ENCODE assay signal across 8 cellular contexts in genomic region chr1:116738673-116739370, GRCh38. TPM values are rescaled to one million over a fixed set of nuclear protein-coding genes. Genes with fewer than 3 reads are reported as not detected.
A peak's percentile ranks its signal among the peaks of the same experiment; 100 is the strongest.
DNase-seq lines count a peak whose midpoint lies in the region; ATAC-seq, FAIRE-seq and TF ChIP-seq lines count a peak whose summit lies in the region.

No MANE protein-coding gene starts in this region.

- H3K4me2 ChIP-seq in KMS-11 (no peak overlapping the region), GM12878 (ENCODE audit: control insufficient read depth, insufficient read depth) (peak overlapping the region; percentile 79)

- H2AFZ ChIP-seq in KMS-11 (ENCODE audit: low read depth) (no peak overlapping the region), GM12878 (ENCODE audit: control insufficient read depth, low read depth, low read length) (peak overlapping the region; percentile 72)

- RAD21 ChIA-PET in GM12878 (lab: Charles Lee; ENCODE audit: unreplicated experiment) = interaction anchor here (0.9 to 7.3 kb wide), 41 partner anchors 12 to 390 kb away, joined by 3 to 176 read pairs (median 9); partner anchors contain the start of genes CD101, CD2 and TTF2

- TF ChIP-seq CTCF in KMS-11 (conservative IDR thresholded peaks at IDR 0.05; ENCODE audit: low read depth, low read length) = no peak
- no peak for TF ChIP-seq CTCF in GM12878 (IDR thresholded peaks at IDR 0.05 in 2 of 3, conservative IDR thresholded peaks at IDR 0.05 in 1 of 3; ENCODE audit: control insufficient read depth in 2 of 3, extremely low read depth in 1 of 3, insufficient read depth in 1 of 3, low read depth in 3 of 3, low read length in 3 of 3)
- no peak for TF ChIP-seq CTCF in endodermal cell (conservative IDR thresholded peaks at IDR 0.05)
- no peak for TF ChIP-seq CTCF in prostate gland (IDR thresholded peaks at IDR 0.05)

- no peaks in the 10 kb centered on the region for H3K79me2 ChIP-seq in KMS-11 (ENCODE audit: insufficient read depth, low read depth)
- no peaks in the 10 kb centered on the region for H3K79me2 ChIP-seq in GM12878 (ENCODE audit: control insufficient read depth, insufficient read depth, low read length)

- WGBS in GM12878 (ENCODE audit: insufficient coverage, insufficient replicate concordance, low lambda C conversion rate, missing lambda C conversion rate) = 28% methylated on average over 9 of the region's 9 CpGs
- 86 to 90% methylated on average over 7 to 9 of the region's 9 CpGs for WGBS in endodermal cell (ENCODE audit: insufficient coverage in 1 of 2, insufficient read length in 1 of 2), 2 experiments
- 51% methylated on average over 9 of the region's 9 CpGs for WGBS in prostate gland

- peak; percentile 89 for FAIRE-seq in GM12878 (lab: Jason Lieb, UNC)

- H3K4me1 ChIP-seq in KMS-11 (ENCODE audit: low read depth, poor library complexity, severe bottlenecking) (peaks cover 26% of the 10 kb centered on the region), GM12878 (ENCODE audit: control insufficient read depth, insufficient read depth, low read length) (peaks cover 39% of the 10 kb centered on the region), endodermal cell (ENCODE audit: control insufficient read depth, insufficient read depth, low read length) (no peaks in the 10 kb centered on the region), prostate gland (replicated peaks) (no peaks in the 10 kb centered on the region)

- H3K27me3 ChIP-seq in KMS-11 (ENCODE audit: insufficient read depth, low read depth) (no peaks in the 10 kb centered on the region), GM12878 (replicated peaks in 1 of 2; ENCODE audit: control insufficient read depth in 2 of 2, insufficient read depth in 2 of 2, low read length in 1 of 2) (no peaks in the 10 kb centered on the region), endodermal cell (ENCODE audit: control insufficient read depth, insufficient read depth, low read length, poor library complexity, severe bottlenecking) (no peaks in the 10 kb centered on the region), prostate gland (replicated peaks; ENCODE audit: insufficient read depth) (no peaks in the 10 kb centered on the region)

- H3K36me3 ChIP-seq in KMS-11 (ENCODE audit: insufficient read depth) (no peaks in the 10 kb centered on the region), GM12878 (ENCODE audit: control insufficient read depth in 2 of 2, insufficient read depth in 2 of 2, low read length in 1 of 2) (no peaks in the 10 kb centered on the region), endodermal cell (ENCODE audit: control insufficient read depth, insufficient read depth, low read length) (no peaks in the 10 kb centered on the region), prostate gland (no peaks in the 10 kb centered on the region)

- H3K4me3 ChIP-seq in KMS-11 (IDR thresholded peaks at IDR 0.05; ENCODE audit: insufficient read depth, low read depth, low read length) = no peak overlapping the region
- no peak overlapping the region for H3K4me3 ChIP-seq in GM12878
- H3K4me3 ChIP-seq in endodermal cell (ENCODE audit: low read length) = no peak overlapping the region
- H3K4me3 ChIP-seq in prostate gland = no peak overlapping the region

- in situ Hi-C loops in GM12878 (cut with MboI) = loop anchor here (5.0 kb wide), 2 partner anchors 83 to 313 kb away; no protein-coding TSS in a partner anchor

- H4K20me1 ChIP-seq in KMS-11 (ENCODE audit: insufficient read depth) = no peaks in the 10 kb centered on the region
- H4K20me1 ChIP-seq in GM12878 (ENCODE audit: control insufficient read depth, insufficient read depth) = no peaks in the 10 kb centered on the region

- H3K9me3 ChIP-seq in GM12878 (replicated peaks; ENCODE audit: control insufficient read depth, insufficient read depth, low read length) (peaks cover 22% of the 10 kb centered on the region; the same call in 2 of the 3 replicates), endodermal cell (ENCODE audit: control insufficient read depth, low read length) (peaks cover 14% of the 10 kb centered on the region), prostate gland (peaks cover 4% of the 10 kb centered on the region)

- peaks cover 26% of the 10 kb centered on the region for H3K9me3 Mint-ChIP-seq in endodermal cell

- POLR2A ChIA-PET in GM12878 (lab: Charles Lee) = interaction anchor here (0.8 to 6.1 kb wide), 23 partner anchors 16 to 323 kb away, joined by 3 to 45 read pairs (median 4); partner anchors contain the start of genes CD2 and TTF2

- peaks cover 9% of the 10 kb centered on the region for H3K36me3 Mint-ChIP-seq in endodermal cell (ENCODE audit: low read depth)

- intact Hi-C loops in GM12878 (cut with micrococcal nuclease; ENCODE audit: unreplicated experiment) = loop anchor here (1.0 to 2.0 kb wide), 3 partner anchors 24 to 88 kb away; no protein-coding TSS in a partner anchor
- intact Hi-C loops in cardiac septum (cut with DNase I) = no loop called here
- intact Hi-C loops in prostate gland (cut with DNase I) = loop anchor here (5.0 kb wide), 1 partner anchor 318 kb away; no protein-coding TSS in a partner anchor

- H3K27ac ChIP-seq in KMS-11 = peak overlapping the region; percentile 51
- peak overlapping the region; percentile 97 for H3K27ac ChIP-seq in GM12878 (ENCODE audit: control insufficient read depth, insufficient read depth)
- no peak overlapping the region for H3K27ac ChIP-seq in endodermal cell (ENCODE audit: low read depth, low read length)
- no peak overlapping the region for H3K27ac ChIP-seq in prostate gland

- no peak for TF ChIP-seq RAD21 in GM12878 (IDR thresholded peaks at IDR 0.05; ENCODE audit: insufficient read depth, low read depth, low read length)

- H3K9ac ChIP-seq in KMS-11 (no peak overlapping the region), GM12878 (ENCODE audit: control insufficient read depth, insufficient read depth, low read length) (peak overlapping the region; percentile 59), endodermal cell (ENCODE audit: extremely low read depth, low read length, poor library complexity, severe bottlenecking) (no peak overlapping the region)

- no peak overlapping the region for H3K27ac Mint-ChIP-seq in endodermal cell

- H3K4me3 Mint-ChIP-seq in endodermal cell = no peak overlapping the region

- DNase-seq in GM12878 (ENCODE audit: low read depth, low spot score) = peak; percentile 91
- DNase-seq in stimulated activated naive CD8-positive, alpha-beta T cell treated with anti-CD3 and anti-CD28 coated beads, Interleukin-15, Interleukin-2, amounts not matched to agents 100 U/mL and 50 U/mL, for 24 hours = peak; percentile 68
- no peak for DNase-seq in cardiac septum (ENCODE audit: low spot score)
- no peak for DNase-seq in endodermal cell
- DNase-seq in erythroblast (lab: John Stamatoyannopoulos, UW) = no peak
- no peak for DNase-seq in prostate gland (ENCODE audit: low spot score)

- peaks cover 3% of the 10 kb centered on the region for H3K27me3 Mint-ChIP-seq in endodermal cell (ENCODE audit: insufficient read depth)

- BruUV-seq in GM12878 (replicated peaks; lab: Mats Ljungman, UMichigan) = no TSS peak

- H3K4me1 Mint-ChIP-seq in endodermal cell = no peaks in the 10 kb centered on the region

- TF ChIP-seq POLR2A in GM12878 (IDR thresholded peaks at IDR 0.05; ENCODE audit: low read depth, low read length) (no peak), erythroblast (IDR thresholded peaks at IDR 0.05; ENCODE audit: low read length) (no peak), prostate gland (IDR thresholded peaks at IDR 0.05) (no peak)

- SMC1A ChIA-PET in GM12878 (lab: Charles Lee; ENCODE audit: uncharacterized antibody, unreplicated experiment) = interaction anchor here (0.7 to 8.0 kb wide), 46 partner anchors 9 to 332 kb away, joined by 3 to 224 read pairs (median 9); partner anchors contain the start of genes CD101, CD2 and TTF2

- ATAC-seq in GM21381 (IDR thresholded peaks at IDR 0.05; ENCODE audit: unreplicated experiment) (peak; percentile 56), GM12878 (peak; percentile 81)
- peak; percentile 74 for ATAC-seq in stimulated activated naive CD8-positive, alpha-beta T cell treated with anti-CD3 and anti-CD28 coated beads, Interleukin-15, Interleukin-2, amounts not matched to agents 100 U/mL and 50 U/mL, for 24 hours

- peak; percentile 35 to 59; a peak in 1 of 4 replicates for TF ChIP-seq EP300 in GM12878 (IDR thresholded peaks at IDR 0.05; ENCODE audit: borderline replicate concordance in 1 of 2, control insufficient read depth in 1 of 2, low read depth in 2 of 2, low read length in 2 of 2)

- CTCF ChIA-PET in GM12878 (lab: Yijun Ruan, JAX) = interaction anchor here (0.6 to 7.6 kb wide), 35 partner anchors 8 to 600 kb away, joined by 3 to 126 read pairs (median 9); partner anchors contain the start of gene TTF2

TF ChIP-seq in GM12878, 131 proteins besides CTCF, POLR2A, EP300 and RAD21 (continues in another document):
- TF ChIP-seq EZH2 (IDR thresholded peaks at IDR 0.05; ENCODE audit: borderline replicate concordance, control insufficient read depth, low read depth, low read length) (no peak), SREBF1 (IDR thresholded peaks at IDR 0.05; ENCODE audit: low read length) (no peak)

RNA-seq across cellular contexts. Expression of gene CD2, which starts 15.4 kb away (rescaled TPM):
- 0.67 TPM in 1 of 2 replicates, not detected in the other for total RNA-seq in GM12878 (2013; cell fraction: nucleolus; rRNA removed)
- total RNA-seq in GM12878 (2014; rRNA removed) (1.4 and 3.1 TPM in 2 replicates), GM12878 (2014; rRNA removed; fragmentation: Illumina TruSeq; extraction: Trizol) (4.1 and 4.8 TPM in 2 replicates), GM12878 (2021) (2.4 and 2.9 TPM in 2 replicates), cardiac septum (0.75 TPM), endodermal cell (not detected), prostate gland (1 to 10 TPM in 1 of 2 donors, under 1 TPM in 1; 0.57 to 1.3 TPM)
- not detected for polyA plus RNA-seq in GM12878 (2011; ENCODE audit: low read depth)
- polyA plus RNA-seq in GM12878 (2011; rRNA removed) (0.12 and 0.15 TPM in 2 replicates), GM12878 (2014; fragmentation: Illumina TruSeq; extraction: Trizol) (4.2 and 8.8 TPM in 2 replicates), GM12878 (2014; fragmentation: Nextera tagmentation; extraction: Ambion mirVana) (1 to 10 TPM; 3.0 to 4.3 TPM), GM12878 (2014; rRNA removed) (1.8 and 2.7 TPM in 2 replicates), GM12878 (2016; fragmentation: Nextera tagmentation; extraction: Ambion mirVana) (1 to 10 TPM; 1.1 to 1.6 TPM)
- polyA plus RNA-seq in GM12878 (2011; cell fraction: cytosol; rRNA removed) = 0.07 and 0.13 TPM in 2 replicates
- 0.15 TPM in 1 of 2 replicates, not detected in the other for polyA plus RNA-seq in GM12878 (2011; cell fraction: nucleus; rRNA removed)
- not detected in 2 replicates for polyA plus RNA-seq in GM12878 (2012)
- polyA minus RNA-seq in GM12878 (2011; rRNA and poly(A)+ RNA removed) = 0.15 TPM in 1 of 2 replicates, not detected in the other
- not detected in 2 replicates for polyA minus RNA-seq in GM12878 (2011; cell fraction: cytosol; rRNA and poly(A)+ RNA removed)
- not detected in 2 replicates for polyA minus RNA-seq in GM12878 (2011; cell fraction: nucleus; rRNA and poly(A)+ RNA removed)
- not detected for polyA plus RNA-seq in endodermal cell (2013, experiment 1 of 2)
- polyA plus RNA-seq in endodermal cell (2013, experiment 2 of 2) = not detected

Comparison
In these comparisons a context has a peak if more than half of its experiments do, and no peak if none do; other contexts are left out.
1. H3K27ac ChIP-seq: peak in KMS-11 (single experiment) and GM12878 (single experiment); none in endodermal cell (single experiment) and prostate gland (0 of 2).
2. DNase-seq: peak in GM12878 (single experiment) and stimulated activated naive CD8-positive, alpha-beta T cell treated with anti-CD3 and anti-CD28 coated beads, Interleukin-15, Interleukin-2, amounts not matched to agents 100 U/mL and 50 U/mL, for 24 hours (single experiment); none in cardiac septum (single experiment), endodermal cell (single experiment), erythroblast (0 of 2) and prostate gland (single experiment).
3. Peak in every context shown above with its lines, with median percentiles within 50 percentile points of each other: ATAC-seq.